Comparison of ENCODE assay signal across 1 cellular context in the genomic region with DNA sequence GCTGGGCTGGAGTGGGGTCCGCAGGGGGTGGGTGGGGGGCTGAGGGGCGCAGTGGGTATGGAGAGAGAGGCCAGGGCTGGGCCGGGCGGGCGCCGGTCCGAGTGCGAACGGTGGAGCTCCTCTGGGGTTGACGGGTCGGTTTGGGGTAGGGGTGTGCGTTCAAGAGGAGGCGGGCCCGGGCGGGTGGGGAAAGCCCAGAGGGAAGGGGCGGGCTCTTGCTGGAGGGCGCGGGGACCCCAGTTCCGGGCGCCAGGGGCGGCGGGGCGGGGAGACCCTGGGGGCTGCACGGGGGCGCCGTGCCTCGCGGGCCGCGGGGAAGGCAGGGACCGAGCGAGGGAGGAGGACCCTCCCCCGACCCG.
TF ChIP-seq lines count a peak whose summit lies in the region.

No MANE protein-coding gene starts in this region.

TF ChIP-seq in H1, 55 proteins besides CTCF, POLR2A, EP300 and RAD21:
- TF ChIP-seq ASH2L (IDR thresholded peaks at IDR 0.05; ENCODE audit: low read length) = no peak
- no peak for TF ChIP-seq SIRT6 (IDR thresholded peaks at IDR 0.05; ENCODE audit: low read length)
- TF ChIP-seq, protein P1, sequence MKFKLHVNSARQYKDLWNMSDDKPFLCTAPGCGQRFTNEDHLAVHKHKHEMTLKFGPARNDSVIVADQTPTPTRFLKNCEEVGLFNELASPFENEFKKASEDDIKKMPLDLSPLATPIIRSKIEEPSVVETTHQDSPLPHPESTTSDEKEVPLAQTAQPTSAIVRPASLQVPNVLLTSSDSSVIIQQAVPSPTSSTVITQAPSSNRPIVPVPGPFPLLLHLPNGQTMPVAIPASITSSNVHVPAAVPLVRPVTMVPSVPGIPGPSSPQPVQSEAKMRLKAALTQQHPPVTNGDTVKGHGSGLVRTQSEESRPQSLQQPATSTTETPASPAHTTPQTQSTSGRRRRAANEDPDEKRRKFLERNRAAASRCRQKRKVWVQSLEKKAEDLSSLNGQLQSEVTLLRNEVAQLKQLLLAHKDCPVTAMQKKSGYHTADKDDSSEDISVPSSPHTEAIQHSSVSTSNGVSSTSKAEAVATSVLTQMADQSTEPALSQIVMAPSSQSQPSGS (IDR thresholded peaks at IDR 0.05; ENCODE audit: low read length) = no peak
- TF ChIP-seq SIN3A (conservative IDR thresholded peaks at IDR 0.05 in 1 of 2, IDR thresholded peaks at IDR 0.05 in 1 of 2; ENCODE audit: low read depth in 1 of 2, low read length in 2 of 2) = no peak
- TF ChIP-seq EZH2 (IDR thresholded peaks at IDR 0.05; ENCODE audit: low read depth, low read length, severe bottlenecking) = no peak
- TF ChIP-seq SUZ12 (IDR thresholded peaks at IDR 0.05; ENCODE audit: low read length) = no peak
- TF ChIP-seq BRCA1 (IDR thresholded peaks at IDR 0.05; ENCODE audit: low read depth, low read length) = no peak
- no peak for TF ChIP-seq TAF1 (IDR thresholded peaks at IDR 0.05; ENCODE audit: low read depth, low read length)
- TF ChIP-seq, protein P2, sequence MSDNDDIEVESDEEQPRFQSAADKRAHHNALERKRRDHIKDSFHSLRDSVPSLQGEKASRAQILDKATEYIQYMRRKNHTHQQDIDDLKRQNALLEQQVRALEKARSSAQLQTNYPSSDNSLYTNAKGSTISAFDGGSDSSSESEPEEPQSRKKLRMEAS (IDR thresholded peaks at IDR 0.05) = no peak
- no peak for TF ChIP-seq KDM4A (IDR thresholded peaks at IDR 0.05; ENCODE audit: low read depth, low read length, severe bottlenecking)
- TF ChIP-seq PHF8 (conservative IDR thresholded peaks at IDR 0.05; ENCODE audit: low read depth, low read length) = no peak
